8 cellular contexts compared by ENCODE assay signal in the genomic region with DNA sequence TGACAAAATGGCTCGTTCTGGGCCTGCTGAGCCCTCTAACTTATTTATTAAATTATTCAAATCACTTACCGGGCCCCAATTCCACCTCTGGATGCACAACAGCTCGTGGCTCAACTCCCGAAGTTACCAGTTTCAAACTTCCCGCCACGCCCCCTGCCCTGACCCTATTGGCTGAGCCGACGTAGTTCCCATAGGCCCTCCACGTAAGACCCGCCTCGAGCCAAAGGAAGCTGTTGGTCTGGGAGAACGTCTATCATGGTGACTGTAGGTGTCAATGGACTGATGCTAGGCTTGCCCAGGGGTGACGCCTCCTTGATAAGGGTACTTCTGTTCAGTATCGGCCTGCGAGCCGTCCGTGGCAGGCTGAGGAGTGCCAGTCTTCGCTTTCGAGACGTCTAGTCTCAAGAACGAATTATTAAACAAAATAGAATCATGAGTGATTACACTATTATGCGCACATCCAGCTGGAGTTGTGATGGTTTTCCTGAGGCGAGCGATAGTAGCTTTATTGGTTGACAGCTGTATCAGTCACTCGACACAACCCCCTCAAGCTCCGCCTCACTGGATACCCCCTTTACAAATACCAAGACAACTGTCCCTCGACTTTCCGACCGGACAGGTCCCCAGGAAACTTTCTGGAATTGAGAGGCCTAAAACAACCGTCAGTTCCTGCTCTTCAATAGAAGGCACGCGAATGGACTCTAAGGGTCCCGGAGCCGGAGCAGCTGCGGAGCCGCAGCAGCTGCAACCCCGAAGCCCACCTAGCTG. TPM values are rescaled to one million over a fixed set of nuclear protein-coding genes. Genes with fewer than 3 reads are reported as not detected.
DNase-seq lines count a peak whose midpoint lies in the region; ATAC-seq and TF ChIP-seq lines count a peak whose summit lies in the region.

A gene (minus strand): TSS at position 134 of the 768 bp plus-strand sequence. CDS start 334 bp downstream, outside the sequence.

- DNase-seq in AG10803 (ENCODE audit: low read depth) (peak; percentile 98), NCI-H460 (ENCODE audit: extremely low read depth, low read depth) (peak; percentile 98), cerebellar nuclear complex (lab: John Stamatoyannopoulos, UW) (peak; percentile 91 to 95), islet precursor cell (peak; percentile 99)
- peak; percentile 89 for DNase-seq in activated CD4-positive, CD25-positive, alpha-beta regulatory T cell treated with anti-CD3 and anti-CD28 coated beads, Interleukin-2, amount 50 U/mL, for 72 hours
- DNase-seq in stimulated activated CD4-positive, alpha-beta T cell treated with anti-CD3 and anti-CD28 coated beads, Interleukin-12 subunit alpha, Interleukin-12 subunit beta, amount 100 ng/mL, for 48 hours (ENCODE audit: low read depth in 2 of 3, low spot score in 1 of 3) = peak; percentile 94 to 95 (median 95)

- H3K4me3 ChIP-seq in AG10803 (ENCODE audit: low read length) = peak within 1 kb of the TSS; percentile 97

- ATAC-seq in GM19043 (IDR thresholded peaks at IDR 0.05; ENCODE audit: low read depth, unreplicated experiment) (peak; percentile 51), HG03378 (IDR thresholded peaks at IDR 0.05; ENCODE audit: unreplicated experiment) (peak; percentile 58)

- no peak for TF ChIP-seq CTCF in AG10803 (conservative IDR thresholded peaks at IDR 0.05; ENCODE audit: low read length)

RNA-seq across cellular contexts. Expression of the gene that starts here (rescaled TPM):
- total RNA-seq in NCI-H460 (2014; rRNA removed; shearing (Covaris generic)) = 31.6 and 33.4 TPM in 2 replicates
- 85.6 and 88.5 TPM in 2 replicates for polyA plus RNA-seq in NCI-H460 (2014; cell fraction: nucleus; rRNA removed)

Comparison
In these comparisons a context has a peak if more than half of its experiments do, and no peak if none do; other contexts are left out.
1. Peak in every context shown above with its lines: DNase-seq, ATAC-seq and H3K4me3 ChIP-seq.